In the genomic region with DNA sequence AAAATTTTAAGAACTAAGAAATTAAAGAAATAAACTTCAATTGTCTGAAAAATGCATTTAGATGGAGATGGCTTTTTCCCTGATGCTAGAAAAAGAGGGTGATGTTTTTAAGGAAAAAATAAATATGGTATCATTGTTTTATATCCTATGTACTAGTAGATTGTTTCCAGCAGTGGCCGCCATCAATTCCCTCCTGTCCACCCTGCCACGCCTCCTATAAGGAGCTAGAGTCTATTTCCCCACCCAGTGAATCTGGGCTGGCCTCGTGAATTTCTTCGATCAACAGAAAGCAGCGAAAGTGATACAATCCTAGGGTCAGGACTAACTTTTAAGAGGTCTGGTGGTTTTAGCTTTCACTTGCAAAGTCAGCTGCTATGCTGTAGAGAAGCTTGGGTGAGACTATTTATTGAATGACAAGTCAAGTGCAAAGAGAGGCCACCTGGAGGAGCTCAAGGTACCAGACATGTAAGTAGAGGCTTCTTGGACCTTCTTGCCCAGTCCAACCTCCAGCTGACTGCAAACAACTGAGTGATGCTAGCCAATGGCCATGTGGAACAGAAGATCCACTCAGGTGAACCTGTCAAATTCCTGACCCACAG, we compare ENCODE assay signal across 27 cellular contexts.
DNase-seq lines count a peak whose midpoint lies in the region; ATAC-seq and TF ChIP-seq lines count a peak whose summit lies in the region.
"Had no signal": no experiment of that assay in that cellular context is flagged by ENCODE, and none has a peak within 500 bp of the region (broad histone marks: within the 10 kb centered on the region; RNA-seq: fewer than 3 reads in every experiment).

No MANE protein-coding gene starts in this region.

- TF ChIP-seq CTCF in WTC11 (IDR thresholded peaks at IDR 0.05), result no peak

- intact Hi-C loops in cardiac septum (cut with DNase I), result no loop called here
- intact Hi-C loops in right cardiac atrium (cut with DNase I), result no loop called here

- 81% methylated on average over 5 of the region's 5 CpGs for WGBS in right cardiac atrium

- peaks cover 5% of the 10 kb centered on the region; the same call in 1 of the 2 replicates for H3K27me3 Mint-ChIP-seq in WTC11 (ENCODE audit: low read depth)
- H3K27me3 Mint-ChIP-seq: activated B cell treated with CpG ODN at 0.5 μM for 24 hours; activated CD4-positive, alpha-beta memory T cell treated with anti-CD3 and anti-CD28 coated beads, Interleukin-2, amount 10 ng/mL, durations not matched to agents 7 days and 5 days; T-helper 17 cell had no signal

- ATAC-seq in right cardiac atrium (no peak), WTC11 (peak; percentile 32; the same call in 1 of the 2 replicates), HG03457 (IDR thresholded peaks at IDR 0.05; ENCODE audit: unreplicated experiment) (no peak), GM19023 (IDR thresholded peaks at IDR 0.05; ENCODE audit: unreplicated experiment) (no peak)
- ATAC-seq: activated naive CD4-positive, alpha-beta T cell treated with anti-CD3 and anti-CD28 coated beads, Interleukin-2, amount 50 U/mL, for 72 hours; left lung; T-helper 17 cell had no signal

- no peak overlapping the region for H3K4me3 ChIP-seq in right cardiac atrium (ENCODE audit: low read length)
- H3K4me3 ChIP-seq: left lung, neural progenitor cell, uterus had no signal

- H3K36me3 Mint-ChIP-seq in WTC11, result no peaks in the 10 kb centered on the region
- H3K36me3 Mint-ChIP-seq: activated naive CD4-positive, alpha-beta T cell treated with anti-CD3 and anti-CD28 coated beads, Interleukin-2, amount 50 U/mL, for 72 hours; neural progenitor cell had no signal

- POLR2A ChIA-PET in WTC11 (lab: Charles Lee), result interaction anchor here (0.5 kb wide), 1 partner anchor 32 kb away, joined by 7 read pairs; no protein-coding TSS in a partner anchor

- H3K27ac ChIP-seq in right cardiac atrium (ENCODE audit: low read length), result no peak overlapping the region
- H3K27ac ChIP-seq: C4-2B, HL-60, left lung, neural progenitor cell, uterus had no signal

- CTCF ChIA-PET in WTC11 (lab: Charles Lee), result interaction anchor here (0.5 to 2.0 kb wide), 9 partner anchors 10 to 477 kb away, joined by 3 to 8 read pairs (median 4); no protein-coding TSS in a partner anchor

- DNase-seq in cardiac septum (ENCODE audit: low spot score) (peak; percentile 5), right cardiac atrium (no peak), M059J (ENCODE audit: low read depth) (peak; percentile 7), WTC11 (ENCODE audit: low spot score) (no peak), COR-L47 (lab: John Stamatoyannopoulos, UW) (no peak), retina (no peak)
- DNase-seq: activated B cell treated with CpG ODN at 0.5 μM for 24 hours; activated CD4-positive, alpha-beta memory T cell treated with anti-CD3 and anti-CD28 coated beads, Interleukin-2, amount 10 ng/mL, durations not matched to agents 7 days and 5 days; activated T-cell treated with anti-CD3 and anti-CD28 coated beads, Interleukin-2, amount 50 U/mL, for 48 hours; DMS 273 treated with DMSO at 0.1 percent for 48 hours; effector memory CD4-positive, alpha-beta T cell; left lung; NCI-H1930; NCI-H345; NK-92 treated with Interleukin-12 subunit alpha and Interleukin-12 subunit beta, amount 100 ng/mL, for 24 hours; Right ventricle myocardium superior; stimulated activated CD4-positive, alpha-beta T cell treated with anti-CD3 and anti-CD28 coated beads, Interleukin-12 subunit alpha, Interleukin-12 subunit beta, amount 100 ng/mL, for 4 hours; stimulated activated CD8-positive, alpha-beta memory T cell treated with anti-CD3 and anti-CD28 coated beads, Interleukin-4, amount 100 ng/mL, for 48 hours; T-helper 17 cell; uterus had no signal

- H3K27me3 ChIP-seq in right cardiac atrium (ENCODE audit: control insufficient read depth, insufficient read depth), result no peaks in the 10 kb centered on the region
- H3K27me3 ChIP-seq: left lung, neural progenitor cell, uterus had no signal

- H3K4me3 Mint-ChIP-seq in WTC11, result no peak overlapping the region
- H3K4me3 Mint-ChIP-seq: activated B cell treated with CpG ODN at 0.5 μM for 24 hours; activated CD4-positive, alpha-beta memory T cell treated with anti-CD3 and anti-CD28 coated beads, Interleukin-2, amount 10 ng/mL, durations not matched to agents 7 days and 5 days; IgD-negative memory B cell; neural progenitor cell; T-helper 17 cell had no signal

- no peaks in the 10 kb centered on the region for H3K9me3 ChIP-seq in right cardiac atrium (ENCODE audit: control insufficient read depth, low read length)
- H3K9me3 ChIP-seq: left lung, uterus had no signal

- no peaks in the 10 kb centered on the region for H3K9me3 Mint-ChIP-seq in WTC11
- H3K9me3 Mint-ChIP-seq: activated B cell treated with CpG ODN at 0.5 μM for 24 hours; activated CD4-positive, alpha-beta memory T cell treated with anti-CD3 and anti-CD28 coated beads, Interleukin-2, amount 10 ng/mL, durations not matched to agents 7 days and 5 days; activated naive CD4-positive, alpha-beta T cell treated with anti-CD3 and anti-CD28 coated beads, Interleukin-2, amount 50 U/mL, for 72 hours; IgD-negative memory B cell; neural progenitor cell had no signal

- no peaks in the 10 kb centered on the region for H3K4me1 Mint-ChIP-seq in WTC11
- H3K4me1 Mint-ChIP-seq: activated B cell treated with CpG ODN at 0.5 μM for 24 hours; activated CD4-positive, alpha-beta memory T cell treated with anti-CD3 and anti-CD28 coated beads, Interleukin-2, amount 10 ng/mL, durations not matched to agents 7 days and 5 days; IgD-negative memory B cell; T-helper 17 cell had no signal

- no peaks in the 10 kb centered on the region for H3K4me1 ChIP-seq in right cardiac atrium (ENCODE audit: control insufficient read depth, insufficient read depth, low read length)
- H3K4me1 ChIP-seq: left lung, uterus had no signal

- no peak overlapping the region for H3K27ac Mint-ChIP-seq in WTC11
- H3K27ac Mint-ChIP-seq: activated B cell treated with CpG ODN at 0.5 μM for 24 hours; activated CD4-positive, alpha-beta memory T cell treated with anti-CD3 and anti-CD28 coated beads, Interleukin-2, amount 10 ng/mL, durations not matched to agents 7 days and 5 days; activated naive CD4-positive, alpha-beta T cell treated with anti-CD3 and anti-CD28 coated beads, Interleukin-2, amount 50 U/mL, for 72 hours; IgD-negative memory B cell; neural progenitor cell; T-helper 17 cell had no signal

TF ChIP-seq in WTC11, 78 proteins besides CTCF, POLR2A, EP300 and RAD21:
- TF ChIP-seq ATF2 (CRISPR knock-in tag; IDR thresholded peaks at IDR 0.05; ENCODE audit: borderline replicate concordance, low read depth) (no peak), TP53 (CRISPR knock-in tag; IDR thresholded peaks at IDR 0.05) (no peak), GTF2I (CRISPR knock-in tag; conservative IDR thresholded peaks at IDR 0.05) (no peak), ZNF219 (CRISPR knock-in tag; IDR thresholded peaks at IDR 0.05; ENCODE audit: borderline replicate concordance) (no peak), GABPB1 (CRISPR knock-in tag; IDR thresholded peaks at IDR 0.05) (no peak), HMGXB4 (CRISPR knock-in tag; IDR thresholded peaks at IDR 0.05) (no peak)
- TF ChIP-seq, protein P1, sequence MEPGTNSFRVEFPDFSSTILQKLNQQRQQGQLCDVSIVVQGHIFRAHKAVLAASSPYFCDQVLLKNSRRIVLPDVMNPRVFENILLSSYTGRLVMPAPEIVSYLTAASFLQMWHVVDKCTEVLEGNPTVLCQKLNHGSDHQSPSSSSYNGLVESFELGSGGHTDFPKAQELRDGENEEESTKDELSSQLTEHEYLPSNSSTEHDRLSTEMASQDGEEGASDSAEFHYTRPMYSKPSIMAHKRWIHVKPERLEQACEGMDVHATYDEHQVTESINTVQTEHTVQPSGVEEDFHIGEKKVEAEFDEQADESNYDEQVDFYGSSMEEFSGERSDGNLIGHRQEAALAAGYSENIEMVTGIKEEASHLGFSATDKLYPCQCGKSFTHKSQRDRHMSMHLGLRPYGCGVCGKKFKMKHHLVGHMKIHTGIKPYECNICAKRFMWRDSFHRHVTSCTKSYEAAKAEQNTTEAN (CRISPR knock-in tag; IDR thresholded peaks at IDR 0.05), result no peak

Comparison
In these comparisons a context has a peak if more than half of its experiments do, and no peak if none do; other contexts are left out.
1. DNase-seq: peak in cardiac septum (single experiment) and M059J (single experiment); none in right cardiac atrium (0 of 3), WTC11 (single experiment), COR-L47 (single experiment) and retina (single experiment).